1 cellular context compared by ENCODE assay signal in the genomic region with DNA sequence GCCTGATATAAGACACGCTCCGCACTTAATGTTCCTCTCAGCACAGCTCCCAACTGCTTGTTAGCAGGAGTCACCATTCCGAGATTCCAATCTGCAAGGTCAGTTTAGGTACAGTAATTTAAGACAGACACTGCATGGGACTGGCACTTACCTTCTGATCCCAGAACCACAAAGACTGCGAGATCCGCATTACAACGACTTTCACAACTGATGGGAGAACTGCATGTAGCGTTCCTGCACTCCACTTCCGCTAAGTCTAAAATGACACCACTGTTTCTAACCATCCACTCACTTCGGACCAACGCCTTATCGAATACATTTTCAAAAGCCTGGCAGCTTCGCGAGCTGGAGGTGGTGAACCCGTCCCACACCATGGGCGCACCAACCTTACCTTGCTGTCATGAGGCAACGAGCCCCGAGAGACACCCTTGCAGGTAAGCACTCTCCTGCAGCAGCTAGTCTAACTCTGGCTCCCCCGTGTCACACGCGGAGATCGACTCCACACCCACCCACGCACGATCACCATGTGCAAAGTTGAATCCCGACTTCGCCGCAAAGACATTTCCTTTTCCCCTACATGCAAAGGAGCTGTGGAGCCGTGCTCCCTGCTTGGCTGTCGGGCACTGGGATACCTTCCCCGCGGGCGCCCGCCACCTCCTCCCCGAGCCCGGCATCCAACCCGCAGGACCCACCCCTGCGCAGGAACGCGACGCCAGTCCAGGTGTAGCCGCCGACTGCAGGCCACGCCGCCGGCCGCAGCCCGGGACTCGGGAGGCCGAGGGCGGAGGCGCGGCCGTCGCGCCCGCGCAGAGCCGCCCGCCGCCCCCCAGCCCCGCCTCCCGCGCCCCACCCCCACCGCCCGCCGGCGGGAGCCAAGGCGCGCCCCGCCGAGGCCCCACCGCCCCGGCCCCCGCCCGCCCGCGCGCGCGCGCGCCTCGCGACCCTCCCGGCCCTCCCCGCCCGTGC.
TF ChIP-seq lines count a peak whose summit lies in the region.

No MANE protein-coding gene starts in this region.

TF ChIP-seq in K562, 482 proteins besides CTCF, POLR2A, EP300 and RAD21 (continued from another document):
- TF ChIP-seq ETV6 (IDR thresholded peaks at IDR 0.05; ENCODE audit: borderline replicate concordance in 1 of 2, low read depth in 2 of 2, low read length in 1 of 2), result no peak
- TF ChIP-seq ETV6 (CRISPR knock-in tag; IDR thresholded peaks at IDR 0.05; ENCODE audit: borderline replicate concordance), result no peak
- TF ChIP-seq FOXA3 (CRISPR knock-in tag; conservative IDR thresholded peaks at IDR 0.05 in 1 of 2, IDR thresholded peaks at IDR 0.05 in 1 of 2), result no peak
- TF ChIP-seq TOE1 (IDR thresholded peaks at IDR 0.05; ENCODE audit: borderline replicate concordance), result no peak; the same call in 1 of the 2 replicates
- TF ChIP-seq TOE1 (CRISPR knock-in tag; IDR thresholded peaks at IDR 0.05; ENCODE audit: borderline replicate concordance, low read depth), result no peak
- TF ChIP-seq RBM39 (optimal IDR thresholded peaks at IDR 0.05; ENCODE audit: low read depth, low read length), result no peak
- TF ChIP-seq BACH1 (tag; IDR thresholded peaks at IDR 0.05), result no peak
- TF ChIP-seq, protein P1, sequence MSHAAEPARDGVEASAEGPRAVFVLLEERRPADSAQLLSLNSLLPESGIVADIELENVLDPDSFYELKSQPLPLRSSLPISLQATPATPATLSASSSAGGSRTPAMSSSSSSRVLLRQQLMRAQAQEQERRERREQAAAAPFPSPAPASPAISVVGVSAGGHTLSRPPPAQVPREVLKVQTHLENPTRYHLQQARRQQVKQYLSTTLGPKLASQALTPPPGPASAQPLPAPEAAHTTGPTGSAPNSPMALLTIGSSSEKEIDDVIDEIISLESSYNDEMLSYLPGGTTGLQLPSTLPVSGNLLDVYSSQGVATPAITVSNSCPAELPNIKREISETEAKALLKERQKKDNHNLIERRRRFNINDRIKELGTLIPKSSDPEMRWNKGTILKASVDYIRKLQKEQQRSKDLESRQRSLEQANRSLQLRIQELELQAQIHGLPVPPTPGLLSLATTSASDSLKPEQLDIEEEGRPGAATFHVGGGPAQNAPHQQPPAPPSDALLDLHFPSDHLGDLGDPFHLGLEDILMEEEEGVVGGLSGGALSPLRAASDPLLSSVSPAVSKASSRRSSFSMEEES (CRISPR knock-in tag; IDR thresholded peaks at IDR 0.05), result no peak
